In the genomic region with DNA sequence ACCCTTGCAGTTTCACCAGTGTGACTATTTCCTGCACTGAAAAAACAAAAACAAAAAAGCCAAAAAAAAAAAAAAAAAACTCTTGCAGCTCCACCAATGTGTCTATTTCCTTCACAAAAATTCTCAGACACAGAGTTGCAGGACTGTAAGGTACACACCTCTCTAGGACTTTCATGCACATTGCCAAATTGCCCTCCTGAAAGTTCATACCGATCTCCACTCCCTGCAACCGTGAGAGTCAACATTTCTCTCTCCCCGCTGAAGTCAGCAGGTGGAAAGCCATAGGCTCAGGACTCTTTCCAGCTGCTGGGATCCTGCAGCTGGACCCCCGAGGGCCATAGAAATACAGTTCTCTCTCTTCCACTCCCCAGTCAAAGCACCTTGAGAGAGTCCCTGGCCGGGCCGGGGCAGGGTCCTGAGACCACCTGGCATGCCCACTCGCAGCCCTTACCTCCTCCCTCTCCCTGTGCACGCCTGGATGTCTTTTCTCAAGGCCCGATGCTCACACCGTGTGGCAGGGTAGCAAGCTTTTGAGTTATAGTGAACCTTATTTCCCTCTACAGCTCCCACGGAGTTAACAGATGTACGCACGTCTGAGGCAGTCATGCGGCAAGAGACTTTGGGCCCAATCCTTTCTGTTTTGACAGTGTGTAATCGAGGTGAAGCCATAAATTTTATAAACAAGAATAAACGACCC, we compare ENCODE assay signal across 1 cellular context.
TF ChIP-seq lines count a peak whose summit lies in the region.

No MANE protein-coding gene starts in this region.

TF ChIP-seq in HepG2, 621 proteins besides CTCF, POLR2A, EP300 and RAD21:
- TF ChIP-seq ZNF570 (CRISPR knock-in tag; IDR thresholded peaks at IDR 0.05; ENCODE audit: borderline replicate concordance) (no peak), CHD2 (IDR thresholded peaks at IDR 0.05; ENCODE audit: low read depth, low read length) (no peak), LCORL (IDR thresholded peaks at IDR 0.05) (no peak), LCORL (CRISPR knock-in tag; IDR thresholded peaks at IDR 0.05) (no peak), MBD4 (IDR thresholded peaks at IDR 0.05; ENCODE audit: borderline replicate concordance, low read length) (no peak), ELF3 (CRISPR knock-in tag; IDR thresholded peaks at IDR 0.05) (no peak), ZNF619 (CRISPR knock-in tag; IDR thresholded peaks at IDR 0.05) (no peak), IRF2 (CRISPR knock-in tag; IDR thresholded peaks at IDR 0.05) (no peak), KDM3A (CRISPR knock-in tag; IDR thresholded peaks at IDR 0.05; ENCODE audit: low read depth) (no peak), NCOA2 (CRISPR knock-in tag; IDR thresholded peaks at IDR 0.05) (no peak)
- TF ChIP-seq, protein P1, sequence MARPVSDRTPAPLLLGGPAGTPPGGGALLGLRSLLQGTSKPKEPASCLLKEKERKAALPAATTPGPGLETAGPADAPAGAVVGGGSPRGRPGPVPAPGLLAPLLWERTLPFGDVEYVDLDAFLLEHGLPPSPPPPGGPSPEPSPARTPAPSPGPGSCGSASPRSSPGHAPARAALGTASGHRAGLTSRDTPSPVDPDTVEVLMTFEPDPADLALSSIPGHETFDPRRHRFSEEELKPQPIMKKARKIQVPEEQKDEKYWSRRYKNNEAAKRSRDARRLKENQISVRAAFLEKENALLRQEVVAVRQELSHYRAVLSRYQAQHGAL (CRISPR knock-in tag; IDR thresholded peaks at IDR 0.05; ENCODE audit: not compliant biosample characterization): no peak
- TF ChIP-seq, protein P2, sequence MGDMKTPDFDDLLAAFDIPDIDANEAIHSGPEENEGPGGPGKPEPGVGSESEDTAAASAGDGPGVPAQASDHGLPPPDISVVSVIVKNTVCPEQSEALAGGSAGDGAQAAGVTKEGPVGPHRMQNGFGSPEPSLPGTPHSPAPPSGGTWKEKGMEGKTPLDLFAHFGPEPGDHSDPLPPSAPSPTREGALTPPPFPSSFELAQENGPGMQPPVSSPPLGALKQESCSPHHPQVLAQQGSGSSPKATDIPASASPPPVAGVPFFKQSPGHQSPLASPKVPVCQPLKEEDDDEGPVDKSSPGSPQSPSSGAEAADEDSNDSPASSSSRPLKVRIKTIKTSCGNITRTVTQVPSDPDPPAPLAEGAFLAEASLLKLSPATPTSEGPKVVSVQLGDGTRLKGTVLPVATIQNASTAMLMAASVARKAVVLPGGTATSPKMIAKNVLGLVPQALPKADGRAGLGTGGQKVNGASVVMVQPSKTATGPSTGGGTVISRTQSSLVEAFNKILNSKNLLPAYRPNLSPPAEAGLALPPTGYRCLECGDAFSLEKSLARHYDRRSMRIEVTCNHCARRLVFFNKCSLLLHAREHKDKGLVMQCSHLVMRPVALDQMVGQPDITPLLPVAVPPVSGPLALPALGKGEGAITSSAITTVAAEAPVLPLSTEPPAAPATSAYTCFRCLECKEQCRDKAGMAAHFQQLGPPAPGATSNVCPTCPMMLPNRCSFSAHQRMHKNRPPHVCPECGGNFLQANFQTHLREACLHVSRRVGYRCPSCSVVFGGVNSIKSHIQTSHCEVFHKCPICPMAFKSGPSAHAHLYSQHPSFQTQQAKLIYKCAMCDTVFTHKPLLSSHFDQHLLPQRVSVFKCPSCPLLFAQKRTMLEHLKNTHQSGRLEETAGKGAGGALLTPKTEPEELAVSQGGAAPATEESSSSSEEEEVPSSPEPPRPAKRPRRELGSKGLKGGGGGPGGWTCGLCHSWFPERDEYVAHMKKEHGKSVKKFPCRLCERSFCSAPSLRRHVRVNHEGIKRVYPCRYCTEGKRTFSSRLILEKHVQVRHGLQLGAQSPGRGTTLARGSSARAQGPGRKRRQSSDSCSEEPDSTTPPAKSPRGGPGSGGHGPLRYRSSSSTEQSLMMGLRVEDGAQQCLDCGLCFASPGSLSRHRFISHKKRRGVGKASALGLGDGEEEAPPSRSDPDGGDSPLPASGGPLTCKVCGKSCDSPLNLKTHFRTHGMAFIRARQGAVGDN (CRISPR knock-in tag; IDR thresholded peaks at IDR 0.05): no peak
- TF ChIP-seq, protein P3, sequence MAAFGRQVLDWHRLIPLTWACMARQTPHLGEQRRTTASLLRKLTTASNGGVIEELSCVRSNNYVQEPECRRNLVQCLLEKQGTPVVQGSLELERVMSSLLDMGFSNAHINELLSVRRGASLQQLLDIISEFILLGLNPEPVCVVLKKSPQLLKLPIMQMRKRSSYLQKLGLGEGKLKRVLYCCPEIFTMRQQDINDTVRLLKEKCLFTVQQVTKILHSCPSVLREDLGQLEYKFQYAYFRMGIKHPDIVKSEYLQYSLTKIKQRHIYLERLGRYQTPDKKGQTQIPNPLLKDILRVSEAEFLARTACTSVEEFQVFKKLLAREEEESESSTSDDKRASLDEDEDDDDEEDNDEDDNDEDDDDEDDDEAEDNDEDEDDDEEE (CRISPR knock-in tag; IDR thresholded peaks at IDR 0.05): no peak
